Comparison of ENCODE assay signal across 22 cellular contexts in the genomic region with DNA sequence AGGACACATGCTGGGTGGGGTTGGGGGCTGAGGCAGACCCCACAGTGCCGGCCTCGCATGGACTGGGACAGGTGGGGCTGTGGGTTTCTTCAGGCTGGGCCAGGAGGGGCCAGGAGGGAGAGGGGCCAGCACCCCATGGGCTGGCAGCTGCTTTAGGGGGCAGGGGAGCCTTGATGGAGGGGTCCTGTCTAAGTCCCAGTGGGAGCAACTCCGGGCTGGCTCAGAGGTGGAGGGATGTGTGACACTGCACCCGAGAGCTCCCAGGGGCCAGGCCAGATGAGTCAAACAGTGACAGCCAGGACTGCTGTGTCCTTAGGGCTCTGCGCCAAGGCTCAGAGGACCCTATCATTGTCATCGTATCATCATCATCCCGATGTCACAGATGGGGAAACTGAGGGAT. TPM values are rescaled to one million over a fixed set of nuclear protein-coding genes. Genes with fewer than 3 reads are reported as not detected.
"Had no signal": no experiment of that assay in that cellular context is flagged by ENCODE, and none has a peak within 500 bp of the region (broad histone marks: within the 10 kb centered on the region; RNA-seq: fewer than 3 reads in every experiment).

No MANE protein-coding gene starts in this region.

- H3K4me3 Mint-ChIP-seq: activated CD4-positive, alpha-beta T cell treated with anti-CD3 and anti-CD28 coated beads, Interleukin-2, amount 10 ng/mL, durations not matched to agents 7 days and 5 days; activated CD8-positive, alpha-beta T cell treated with anti-CD3 and anti-CD28 coated beads, Interleukin-2, amount 10 ng/mL, durations not matched to agents 7 days and 5 days; central memory CD8-positive, alpha-beta T cell; endodermal cell; stimulated activated effector memory CD8-positive, alpha-beta T cell treated with anti-CD3 and anti-CD28 coated beads, Interleukin-12 subunit alpha, Interleukin-12 subunit beta, amount 100 ng/mL, for 72 hours had no signal

- H3K27me3 ChIP-seq: right lobe of liver had no signal

- H3K36me3 ChIP-seq: brain microvascular endothelial cell, colonic mucosa, prostate gland, right lobe of liver, thoracic aorta, upper lobe of left lung had no signal

- H3K4me3 ChIP-seq: colonic mucosa, prostate gland, right lobe of liver, smooth muscle cell, thoracic aorta, upper lobe of left lung had no signal

- H3K27ac ChIP-seq: brain microvascular endothelial cell, colonic mucosa, prostate gland, right lobe of liver, thoracic aorta, upper lobe of left lung had no signal

- H3K9me3 ChIP-seq: colonic mucosa, prostate gland, right lobe of liver, thoracic aorta had no signal

- H3K36me3 Mint-ChIP-seq: stimulated activated effector memory CD8-positive, alpha-beta T cell treated with anti-CD3 and anti-CD28 coated beads, Interleukin-12 subunit alpha, Interleukin-12 subunit beta, amount 100 ng/mL, for 72 hours had no signal

- DNase-seq: activated CD4-positive, alpha-beta T cell treated with anti-CD3 and anti-CD28 coated beads, Interleukin-2, amount 10 ng/mL, durations not matched to agents 7 days and 5 days; activated CD8-positive, alpha-beta T cell treated with anti-CD3 and anti-CD28 coated beads, Interleukin-2, amount 10 ng/mL, durations not matched to agents 7 days and 5 days; activated effector memory CD4-positive, alpha-beta T cell treated with Interleukin-2 at 50 U/mL for 16 hours; activated naive CD4-positive, alpha-beta T cell treated with anti-CD3 and anti-CD28 coated beads, Interleukin-2, amount 50 U/mL, for 16 hours; activated T-cell treated with anti-CD3 and anti-CD28 coated beads, Interleukin-2, amount 50 U/mL, for 48 hours; brain microvascular endothelial cell; colonic mucosa; endodermal cell; foreskin melanocyte; hypothalamus; islet precursor cell; mammary epithelial cell; stimulated activated CD4-positive, alpha-beta T cell treated with anti-CD3 and anti-CD28 coated beads, Interleukin-4, amount 100 ng/mL, for 24 hours; T-helper 1 cell; T-helper 9 cell; upper lobe of left lung had no signal

- H3K9me3 Mint-ChIP-seq: central memory CD8-positive, alpha-beta T cell; stimulated activated effector memory CD8-positive, alpha-beta T cell treated with anti-CD3 and anti-CD28 coated beads, Interleukin-12 subunit alpha, Interleukin-12 subunit beta, amount 100 ng/mL, for 72 hours had no signal

- H3K4me2 ChIP-seq: smooth muscle cell had no signal

- ATAC-seq: activated CD8-positive, alpha-beta T cell treated with anti-CD3 and anti-CD28 coated beads, Interleukin-2, amount 10 ng/mL, durations not matched to agents 7 days and 5 days; right lobe of liver; stimulated activated effector memory CD8-positive, alpha-beta T cell treated with anti-CD3 and anti-CD28 coated beads, Interleukin-12 subunit alpha, Interleukin-12 subunit beta, amount 100 ng/mL, for 72 hours had no signal

- H3K27ac Mint-ChIP-seq: activated CD4-positive, alpha-beta T cell treated with anti-CD3 and anti-CD28 coated beads, Interleukin-2, amount 10 ng/mL, durations not matched to agents 7 days and 5 days; activated CD8-positive, alpha-beta T cell treated with anti-CD3 and anti-CD28 coated beads, Interleukin-2, amount 10 ng/mL, durations not matched to agents 7 days and 5 days; endodermal cell had no signal

RNA-seq across cellular contexts. Expression of a gene that starts 4.4 kb away (rescaled TPM):
- total RNA-seq: smooth muscle cell had no signal
